In genomic region chr1:59967141-59967697, GRCh38 we compare ENCODE assay signal across 12 cellular contexts. TPM values are rescaled to one million over a fixed set of nuclear protein-coding genes. Genes with fewer than 3 reads are reported as not detected.
DNase-seq lines count a peak whose midpoint lies in the region; ATAC-seq, FAIRE-seq and TF ChIP-seq lines count a peak whose summit lies in the region.
"Had no signal": no experiment of that assay in that cellular context is flagged by ENCODE, and none has a peak within 500 bp of the region (broad histone marks: within the 10 kb centered on the region; RNA-seq: fewer than 3 reads in every experiment).

No MANE protein-coding gene starts in this region.

- H3K9me3 Mint-ChIP-seq in natural killer cell treated with Interleukin-12 subunit alpha and Interleukin-12 subunit beta and Interleukin-15 and Interleukin-18, amount 100 ng/mL, for 72 hours, result no peaks in the 10 kb centered on the region
- H3K9me3 Mint-ChIP-seq: activated naive CD4-positive, alpha-beta T cell treated with anti-CD3 and anti-CD28 coated beads, Interleukin-2, amount 50 U/mL, for 24 hours had no signal

- TF ChIP-seq CTCF in AG09309 (IDR thresholded peaks at IDR 0.05; ENCODE audit: control insufficient read depth, insufficient read depth, low read depth, low read length, missing control alignments), result no peak

- no peaks in the 10 kb centered on the region for H3K36me3 Mint-ChIP-seq in natural killer cell treated with Interleukin-12 subunit alpha and Interleukin-12 subunit beta and Interleukin-15 and Interleukin-18, amount 100 ng/mL, for 72 hours
- H3K36me3 Mint-ChIP-seq: activated naive CD4-positive, alpha-beta T cell treated with anti-CD3 and anti-CD28 coated beads, Interleukin-2, amount 50 U/mL, for 24 hours had no signal

- H3K27ac Mint-ChIP-seq in natural killer cell treated with Interleukin-12 subunit alpha and Interleukin-12 subunit beta and Interleukin-15 and Interleukin-18, amount 100 ng/mL, for 72 hours, result no peak overlapping the region
- H3K27ac Mint-ChIP-seq: activated CD4-positive, alpha-beta T cell treated with anti-CD3 and anti-CD28 coated beads for 36 hours; activated naive CD4-positive, alpha-beta T cell treated with anti-CD3 and anti-CD28 coated beads, Interleukin-2, amount 50 U/mL, for 24 hours had no signal

- no peak for FAIRE-seq in frontal cortex (lab: Jason Lieb, UNC)

- H3K4me3 Mint-ChIP-seq in natural killer cell treated with Interleukin-12 subunit alpha and Interleukin-12 subunit beta and Interleukin-15 and Interleukin-18, amount 100 ng/mL, for 72 hours, result no peak overlapping the region
- H3K4me3 Mint-ChIP-seq: activated CD4-positive, alpha-beta T cell treated with anti-CD3 and anti-CD28 coated beads for 36 hours; activated naive CD4-positive, alpha-beta T cell treated with anti-CD3 and anti-CD28 coated beads, Interleukin-2, amount 50 U/mL, for 24 hours had no signal

- peaks cover 0 to 2% of the 10 kb centered on the region in 2 donors for H3K4me1 Mint-ChIP-seq in natural killer cell treated with Interleukin-12 subunit alpha and Interleukin-12 subunit beta and Interleukin-15 and Interleukin-18, amount 100 ng/mL, for 72 hours (ENCODE audit: low read depth in 2 of 2)

- peak; percentile 39 for DNase-seq in AG09309 (ENCODE audit: low read depth)
- DNase-seq in NCI-H1092 (lab: John Stamatoyannopoulos, UW), result peak; percentile 21
- DNase-seq in amniotic epithelial cell (ENCODE audit: low read depth), result peak; percentile 14
- DNase-seq in iris pigment epithelial cell (ENCODE audit: low read depth), result peak; percentile 59
- no peak for DNase-seq in natural killer cell treated with Interleukin-12 subunit alpha and Interleukin-12 subunit beta and Interleukin-15 and Interleukin-18, amount 100 ng/mL, for 72 hours (ENCODE audit: low spot score)
- no peak for DNase-seq in Ammon's horn (ENCODE audit: low spot score)
- DNase-seq in frontal cortex (ENCODE audit: low spot score in 2 of 2), result no peak
- DNase-seq: activated CD4-positive, alpha-beta T cell treated with anti-CD3 and anti-CD28 coated beads for 36 hours; stimulated activated CD4-positive, alpha-beta T cell treated with anti-CD3 and anti-CD28 coated beads, Interleukin-12 subunit alpha, Interleukin-12 subunit beta, amount 100 ng/mL, for 4 hours; stimulated activated naive CD8-positive, alpha-beta T cell treated with anti-CD3 and anti-CD28 coated beads, Interleukin-15, Interleukin-2, amounts not matched to agents 100 U/mL and 50 U/mL, for 24 hours had no signal

- peaks cover 0 to 4% of the 10 kb centered on the region in 2 donors for H3K27me3 Mint-ChIP-seq in natural killer cell treated with Interleukin-12 subunit alpha and Interleukin-12 subunit beta and Interleukin-15 and Interleukin-18, amount 100 ng/mL, for 72 hours
- H3K27me3 Mint-ChIP-seq: activated CD4-positive, alpha-beta T cell treated with anti-CD3 and anti-CD28 coated beads for 36 hours had no signal

- no peak overlapping the region for H3K4me3 ChIP-seq in AG09309 (ENCODE audit: control insufficient read depth, low read depth, low read length)

- no peak for ATAC-seq in HG03432 (IDR thresholded peaks at IDR 0.05; ENCODE audit: unreplicated experiment)
- no peak for ATAC-seq in natural killer cell treated with Interleukin-12 subunit alpha and Interleukin-12 subunit beta and Interleukin-15 and Interleukin-18, amount 100 ng/mL, for 72 hours
- ATAC-seq: activated CD4-positive, alpha-beta T cell treated with anti-CD3 and anti-CD28 coated beads for 36 hours; stimulated activated naive CD8-positive, alpha-beta T cell treated with anti-CD3 and anti-CD28 coated beads, Interleukin-15, Interleukin-2, amounts not matched to agents 100 U/mL and 50 U/mL, for 24 hours had no signal

RNA-seq across cellular contexts. Expression of gene CYP2J2, which starts 40.6 kb away (rescaled TPM):
- not detected for total RNA-seq in natural killer cell treated with Interleukin-12 subunit alpha and Interleukin-12 subunit beta and Interleukin-15 and Interleukin-18, amount 100 ng/mL, for 72 hours
- 0.82 TPM for total RNA-seq in frontal cortex

Comparison
In these comparisons a context has a peak if more than half of its experiments do, and no peak if none do; other contexts are left out.
1. DNase-seq: peak in AG09309 (single experiment), NCI-H1092 (single experiment), amniotic epithelial cell (single experiment) and iris pigment epithelial cell (single experiment); none in natural killer cell treated with Interleukin-12 subunit alpha and Interleukin-12 subunit beta and Interleukin-15 and Interleukin-18, amount 100 ng/mL, for 72 hours (single experiment), Ammon's horn (single experiment) and frontal cortex (0 of 2).